In genomic region chr4:85081196-85081595, GRCh38 we compare ENCODE assay signal across 29 cellular contexts.
"Had no signal": no experiment of that assay in that cellular context is flagged by ENCODE, and none has a peak within 500 bp of the region (broad histone marks: within the 10 kb centered on the region; RNA-seq: fewer than 3 reads in every experiment).

No MANE protein-coding gene starts in this region.

- DNase-seq: activated CD4-positive, alpha-beta memory T cell treated with anti-CD3 and anti-CD28 coated beads for 36 hours; activated CD4-positive, alpha-beta T cell treated with anti-CD3 and anti-CD28 coated beads for 48 hours; activated CD8-positive, alpha-beta memory T cell treated with anti-CD3 and anti-CD28 coated beads, Interleukin-2, amount 50 U/mL, for 4 hours; activated effector memory CD4-positive, alpha-beta T cell treated with anti-CD3 and anti-CD28 coated beads, Interleukin-2, amount 50 U/mL, for 16 hours; activated naive CD4-positive, alpha-beta T cell treated with anti-CD3 and anti-CD28 coated beads for 36 hours; activated naive CD8-positive, alpha-beta T cell treated with anti-CD3 and anti-CD28 coated beads for 36 hours; activated T-cell treated with anti-CD3 and anti-CD28 coated beads, Interleukin-2, amount 50 U/mL, for 1 hour; adrenal gland; cerebellar nuclear complex; dorsolateral prefrontal cortex; effector memory CD8-positive, alpha-beta T cell; erythroblast; gastrocnemius medialis; glutamatergic neuron; left cardiac atrium; mammary epithelial cell; naive B cell; nephron progenitor cell; right lobe of liver; stimulated activated CD4-positive, alpha-beta T cell treated with anti-CD3 and anti-CD28 coated beads, Interleukin-2, amount 100 ng/mL, for 48 hours; stimulated activated naive CD4-positive, alpha-beta T cell treated with Interleukin-2 at 50 U/mL for 16 hours; T-helper 9 cell; uterus; WERI-Rb-1 had no signal

- H3K27me3 ChIP-seq: adrenal gland, ascending aorta, cardiac muscle cell, dorsolateral prefrontal cortex, gastrocnemius medialis, right lobe of liver, uterus had no signal

- H3K36me3 ChIP-seq: adrenal gland, ascending aorta, cardiac muscle cell, gastrocnemius medialis, neutrophil, right lobe of liver, uterus, WERI-Rb-1 had no signal

- H3K9me3 ChIP-seq: adrenal gland, ascending aorta, gastrocnemius medialis, neutrophil, right lobe of liver, uterus had no signal

- H3K4me3 ChIP-seq: adrenal gland, ascending aorta, cardiac muscle cell, coronary artery, dorsolateral prefrontal cortex, gastrocnemius medialis, right lobe of liver, uterus had no signal

- H3K4me1 ChIP-seq: adrenal gland, ascending aorta, gastrocnemius medialis, right lobe of liver, uterus had no signal

- ATAC-seq: activated CD4-positive, CD25-positive, alpha-beta regulatory T cell treated with anti-CD3 and anti-CD28 coated beads, Interleukin-2, amount 50 U/mL, for 24 hours; effector memory CD8-positive, alpha-beta T cell; gastrocnemius medialis; left cardiac atrium; right lobe of liver had no signal

- H3K27ac ChIP-seq: adrenal gland, ascending aorta, cardiac muscle cell, coronary artery, dorsolateral prefrontal cortex, gastrocnemius medialis, neutrophil, right lobe of liver, uterus, WERI-Rb-1 had no signal
